ENCODE assay signal across 1 cellular context in the genomic region with DNA sequence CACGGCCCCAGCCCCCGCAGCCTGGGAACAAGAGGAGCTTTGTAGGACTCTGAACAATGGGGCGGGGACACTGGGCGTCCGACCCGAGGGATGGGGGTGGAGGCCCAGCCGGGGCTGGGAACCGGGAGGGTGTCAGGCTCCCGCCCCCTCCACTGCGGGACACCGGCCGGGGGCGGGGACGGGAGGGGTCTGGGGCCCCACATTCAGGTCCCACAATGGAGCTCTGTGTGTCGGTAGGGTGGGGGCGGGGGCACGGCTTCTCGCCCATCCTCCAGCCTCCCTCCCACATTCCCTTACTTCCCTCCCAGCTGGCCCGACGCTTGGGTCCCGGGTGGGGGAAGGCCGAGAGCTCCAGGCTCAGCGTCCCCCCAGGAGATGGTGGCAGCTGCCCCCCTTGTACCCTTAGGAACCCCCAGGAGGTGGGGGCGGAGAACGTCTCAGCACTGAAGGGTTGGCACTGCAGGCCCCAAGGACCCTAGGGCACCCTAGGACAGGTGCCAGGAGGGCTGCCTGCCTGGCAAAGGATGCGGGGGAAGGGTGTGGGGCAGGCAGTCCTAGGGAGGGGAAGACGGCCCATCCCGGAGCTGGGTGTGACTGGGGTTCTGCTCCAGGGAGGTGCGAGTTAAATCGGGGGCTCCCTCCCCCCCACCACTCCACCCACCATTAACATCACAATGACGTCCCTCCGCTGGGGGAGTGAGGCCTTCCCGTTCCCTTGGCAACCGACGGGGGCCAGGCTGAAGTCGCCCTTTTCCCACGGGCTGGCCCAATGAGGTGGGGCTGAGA.
TF ChIP-seq lines count a peak whose summit lies in the region.

No MANE protein-coding gene starts in this region.

TF ChIP-seq in HepG2, 621 proteins besides CTCF, POLR2A, EP300 and RAD21 (continued from another document and continues in another):
- TF ChIP-seq, protein P1, sequence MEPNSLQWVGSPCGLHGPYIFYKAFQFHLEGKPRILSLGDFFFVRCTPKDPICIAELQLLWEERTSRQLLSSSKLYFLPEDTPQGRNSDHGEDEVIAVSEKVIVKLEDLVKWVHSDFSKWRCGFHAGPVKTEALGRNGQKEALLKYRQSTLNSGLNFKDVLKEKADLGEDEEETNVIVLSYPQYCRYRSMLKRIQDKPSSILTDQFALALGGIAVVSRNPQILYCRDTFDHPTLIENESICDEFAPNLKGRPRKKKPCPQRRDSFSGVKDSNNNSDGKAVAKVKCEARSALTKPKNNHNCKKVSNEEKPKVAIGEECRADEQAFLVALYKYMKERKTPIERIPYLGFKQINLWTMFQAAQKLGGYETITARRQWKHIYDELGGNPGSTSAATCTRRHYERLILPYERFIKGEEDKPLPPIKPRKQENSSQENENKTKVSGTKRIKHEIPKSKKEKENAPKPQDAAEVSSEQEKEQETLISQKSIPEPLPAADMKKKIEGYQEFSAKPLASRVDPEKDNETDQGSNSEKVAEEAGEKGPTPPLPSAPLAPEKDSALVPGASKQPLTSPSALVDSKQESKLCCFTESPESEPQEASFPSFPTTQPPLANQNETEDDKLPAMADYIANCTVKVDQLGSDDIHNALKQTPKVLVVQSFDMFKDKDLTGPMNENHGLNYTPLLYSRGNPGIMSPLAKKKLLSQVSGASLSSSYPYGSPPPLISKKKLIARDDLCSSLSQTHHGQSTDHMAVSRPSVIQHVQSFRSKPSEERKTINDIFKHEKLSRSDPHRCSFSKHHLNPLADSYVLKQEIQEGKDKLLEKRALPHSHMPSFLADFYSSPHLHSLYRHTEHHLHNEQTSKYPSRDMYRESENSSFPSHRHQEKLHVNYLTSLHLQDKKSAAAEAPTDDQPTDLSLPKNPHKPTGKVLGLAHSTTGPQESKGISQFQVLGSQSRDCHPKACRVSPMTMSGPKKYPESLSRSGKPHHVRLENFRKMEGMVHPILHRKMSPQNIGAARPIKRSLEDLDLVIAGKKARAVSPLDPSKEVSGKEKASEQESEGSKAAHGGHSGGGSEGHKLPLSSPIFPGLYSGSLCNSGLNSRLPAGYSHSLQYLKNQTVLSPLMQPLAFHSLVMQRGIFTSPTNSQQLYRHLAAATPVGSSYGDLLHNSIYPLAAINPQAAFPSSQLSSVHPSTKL (CRISPR knock-in tag; IDR thresholded peaks at IDR 0.05) = peak; percentile 22; the same call in 1 of the 2 replicates
- TF ChIP-seq ATF5 (CRISPR knock-in tag; IDR thresholded peaks at IDR 0.05; ENCODE audit: low read depth) (no peak; the same call in 1 of the 2 replicates), NFKB2 (CRISPR knock-in tag; IDR thresholded peaks at IDR 0.05; ENCODE audit: borderline replicate concordance) (no peak), ELF4 (CRISPR knock-in tag; IDR thresholded peaks at IDR 0.05; ENCODE audit: borderline replicate concordance) (no peak), STAT5B (CRISPR knock-in tag; IDR thresholded peaks at IDR 0.05) (no peak), GTF3A (CRISPR knock-in tag; conservative IDR thresholded peaks at IDR 0.05) (peak; percentile 80; the same call in 1 of the 2 replicates), THAP7 (CRISPR knock-in tag; IDR thresholded peaks at IDR 0.05) (no peak), ZBTB1 (CRISPR knock-in tag; IDR thresholded peaks at IDR 0.05; ENCODE audit: borderline replicate concordance) (no peak), ZNF775 (CRISPR knock-in tag; IDR thresholded peaks at IDR 0.05; ENCODE audit: borderline replicate concordance) (no peak), CBX5 (CRISPR knock-in tag; IDR thresholded peaks at IDR 0.05; ENCODE audit: borderline replicate concordance) (0 out of 2 replicates have a peak, but pooled peaks have one; percentile 65), ZNF740 (CRISPR knock-in tag; IDR thresholded peaks at IDR 0.05) (peak; percentile 77; the same call in 1 of the 2 replicates), NFYB (CRISPR knock-in tag; IDR thresholded peaks at IDR 0.05) (no peak), FOXK1 (CRISPR knock-in tag; IDR thresholded peaks at IDR 0.05; ENCODE audit: borderline replicate concordance, low read depth) (no peak), ZNF281 (CRISPR knock-in tag; IDR thresholded peaks at IDR 0.05; ENCODE audit: borderline replicate concordance) (peak; percentile 89; the same call in 1 of the 2 replicates), MAFG (CRISPR knock-in tag; IDR thresholded peaks at IDR 0.05) (no peak), ZFP90 (CRISPR knock-in tag; IDR thresholded peaks at IDR 0.05; ENCODE audit: borderline replicate concordance) (peak; percentile 45; the same call in 1 of the 2 replicates), NBN (conservative IDR thresholded peaks at IDR 0.05) (no peak), ZNF770 (CRISPR knock-in tag; IDR thresholded peaks at IDR 0.05) (no peak), ZNF142 (CRISPR knock-in tag; IDR thresholded peaks at IDR 0.05) (no peak), ZFP36L1 (CRISPR knock-in tag; IDR thresholded peaks at IDR 0.05) (no peak), PRMT3 (CRISPR knock-in tag; IDR thresholded peaks at IDR 0.05; ENCODE audit: borderline replicate concordance, low read depth) (no peak)
- TF ChIP-seq, protein P2, sequence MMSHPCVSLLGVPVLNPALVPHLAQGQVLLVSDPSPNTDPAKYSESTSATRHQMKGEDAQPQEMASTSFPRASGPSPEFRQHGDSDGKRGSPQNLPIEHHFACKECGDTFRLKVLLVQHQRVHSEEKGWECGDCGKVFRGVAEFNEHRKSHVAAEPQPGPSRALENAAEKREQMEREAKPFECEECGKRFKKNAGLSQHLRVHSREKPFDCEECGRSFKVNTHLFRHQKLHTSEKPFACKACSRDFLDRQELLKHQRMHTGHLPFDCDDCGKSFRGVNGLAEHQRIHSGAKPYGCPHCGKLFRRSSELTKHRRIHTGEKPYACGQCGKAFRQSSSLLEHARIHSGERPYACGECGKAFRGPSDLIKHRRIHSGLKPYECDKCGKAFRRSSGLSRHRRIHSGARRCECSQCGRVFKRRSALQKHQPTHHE (CRISPR knock-in tag; IDR thresholded peaks at IDR 0.05; ENCODE audit: borderline replicate concordance) = no peak
- TF ChIP-seq, protein P3, sequence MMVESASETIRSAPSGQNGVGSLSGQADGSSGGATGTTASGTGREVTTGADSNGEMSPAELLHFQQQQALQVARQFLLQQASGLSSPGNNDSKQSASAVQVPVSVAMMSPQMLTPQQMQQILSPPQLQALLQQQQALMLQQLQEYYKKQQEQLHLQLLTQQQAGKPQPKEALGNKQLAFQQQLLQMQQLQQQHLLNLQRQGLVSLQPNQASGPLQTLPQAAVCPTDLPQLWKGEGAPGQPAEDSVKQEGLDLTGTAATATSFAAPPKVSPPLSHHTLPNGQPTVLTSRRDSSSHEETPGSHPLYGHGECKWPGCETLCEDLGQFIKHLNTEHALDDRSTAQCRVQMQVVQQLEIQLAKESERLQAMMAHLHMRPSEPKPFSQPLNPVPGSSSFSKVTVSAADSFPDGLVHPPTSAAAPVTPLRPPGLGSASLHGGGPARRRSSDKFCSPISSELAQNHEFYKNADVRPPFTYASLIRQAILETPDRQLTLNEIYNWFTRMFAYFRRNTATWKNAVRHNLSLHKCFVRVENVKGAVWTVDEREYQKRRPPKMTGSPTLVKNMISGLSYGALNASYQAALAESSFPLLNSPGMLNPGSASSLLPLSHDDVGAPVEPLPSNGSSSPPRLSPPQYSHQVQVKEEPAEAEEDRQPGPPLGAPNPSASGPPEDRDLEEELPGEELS (CRISPR knock-in tag; IDR thresholded peaks at IDR 0.05) = peak; percentile 80
- TF ChIP-seq, protein P4, sequence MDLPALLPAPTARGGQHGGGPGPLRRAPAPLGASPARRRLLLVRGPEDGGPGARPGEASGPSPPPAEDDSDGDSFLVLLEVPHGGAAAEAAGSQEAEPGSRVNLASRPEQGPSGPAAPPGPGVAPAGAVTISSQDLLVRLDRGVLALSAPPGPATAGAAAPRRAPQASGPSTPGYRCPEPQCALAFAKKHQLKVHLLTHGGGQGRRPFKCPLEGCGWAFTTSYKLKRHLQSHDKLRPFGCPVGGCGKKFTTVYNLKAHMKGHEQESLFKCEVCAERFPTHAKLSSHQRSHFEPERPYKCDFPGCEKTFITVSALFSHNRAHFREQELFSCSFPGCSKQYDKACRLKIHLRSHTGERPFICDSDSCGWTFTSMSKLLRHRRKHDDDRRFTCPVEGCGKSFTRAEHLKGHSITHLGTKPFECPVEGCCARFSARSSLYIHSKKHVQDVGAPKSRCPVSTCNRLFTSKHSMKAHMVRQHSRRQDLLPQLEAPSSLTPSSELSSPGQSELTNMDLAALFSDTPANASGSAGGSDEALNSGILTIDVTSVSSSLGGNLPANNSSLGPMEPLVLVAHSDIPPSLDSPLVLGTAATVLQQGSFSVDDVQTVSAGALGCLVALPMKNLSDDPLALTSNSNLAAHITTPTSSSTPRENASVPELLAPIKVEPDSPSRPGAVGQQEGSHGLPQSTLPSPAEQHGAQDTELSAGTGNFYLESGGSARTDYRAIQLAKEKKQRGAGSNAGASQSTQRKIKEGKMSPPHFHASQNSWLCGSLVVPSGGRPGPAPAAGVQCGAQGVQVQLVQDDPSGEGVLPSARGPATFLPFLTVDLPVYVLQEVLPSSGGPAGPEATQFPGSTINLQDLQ (CRISPR knock-in tag; IDR thresholded peaks at IDR 0.05) = 0 out of 2 replicates have a peak, but pooled peaks have one; percentile 28
